18 cellular contexts compared by ENCODE assay signal in genomic region chr9:22203371-22204138, GRCh38.
DNase-seq lines count a peak whose midpoint lies in the region; ATAC-seq, FAIRE-seq and TF ChIP-seq lines count a peak whose summit lies in the region.
"Had no signal": no experiment of that assay in that cellular context is flagged by ENCODE, and none has a peak within 500 bp of the region (broad histone marks: within the 10 kb centered on the region; RNA-seq: fewer than 3 reads in every experiment).

No MANE protein-coding gene starts in this region.

- H3K9me1 ChIP-seq in keratinocyte (ENCODE audit: control insufficient read depth, extremely low read depth, insufficient read depth, low read length): no peaks in the 10 kb centered on the region

- no peaks in the 10 kb centered on the region for H3K36me3 ChIP-seq in keratinocyte (ENCODE audit: control insufficient read depth in 2 of 2, extremely low read depth in 1 of 2, insufficient read depth in 2 of 2, low read length in 2 of 2)
- H3K36me3 ChIP-seq: heart right ventricle, transverse colon had no signal

- no peaks in the 10 kb centered on the region for H3K27me3 ChIP-seq in keratinocyte (ENCODE audit: control insufficient read depth, extremely low read depth, insufficient read depth, low read length)
- H3K27me3 ChIP-seq: transverse colon had no signal

- peak; percentile 69 for FAIRE-seq in keratinocyte (lab: Jason Lieb, UNC)
- FAIRE-seq: A204.1, TTC549 had no signal

- H3K36me3 Mint-ChIP-seq in activated CD8-positive, alpha-beta T cell treated with anti-CD3 and anti-CD28 coated beads for 36 hours (ENCODE audit: low read depth): no peaks in the 10 kb centered on the region
- no peaks in the 10 kb centered on the region for H3K36me3 Mint-ChIP-seq in activated CD8-positive, alpha-beta T cell treated with anti-CD3 and anti-CD28 coated beads, Interleukin-2, amount 10 ng/mL, durations not matched to agents 7 days and 5 days (ENCODE audit: low read depth)
- no peaks in the 10 kb centered on the region for H3K36me3 Mint-ChIP-seq in activated B cell treated with CpG ODN at 0.5 μM for 24 hours (ENCODE audit: low read depth)

- peaks cover 12% of the 10 kb centered on the region for H3K4me1 Mint-ChIP-seq in activated CD8-positive, alpha-beta T cell treated with anti-CD3 and anti-CD28 coated beads for 36 hours (ENCODE audit: low read depth)
- H3K4me1 Mint-ChIP-seq in activated CD8-positive, alpha-beta T cell treated with anti-CD3 and anti-CD28 coated beads, Interleukin-2, amount 10 ng/mL, durations not matched to agents 7 days and 5 days (ENCODE audit: low read depth): peaks cover 11% of the 10 kb centered on the region
- H3K4me1 Mint-ChIP-seq in activated B cell treated with CpG ODN at 0.5 μM for 24 hours: peaks cover 64% of the 10 kb centered on the region
- H3K4me1 Mint-ChIP-seq in stimulated activated naive CD8-positive, alpha-beta T cell treated with anti-CD3 and anti-CD28 coated beads, Interleukin-15, amount 100 ng/mL, for 72 hours: peaks cover 16% of the 10 kb centered on the region

- intact Hi-C loops in activated CD8-positive, alpha-beta T cell treated with anti-CD3 and anti-CD28 coated beads for 36 hours (cut with micrococcal nuclease): no loop called here
- intact Hi-C loops in activated B cell treated with CpG ODN at 0.5 μM for 24 hours (cut with micrococcal nuclease): loop anchor here (10.0 kb wide), 1 partner anchor 819 kb away; the partner anchor contains the start of gene IFNA2

- dilution Hi-C loops in keratinocyte (cut with MboI; ENCODE audit: extremely low pct_ligation_motif_present, low sequenced_read_pairs): no loop called here

- no peak overlapping the region for H3K27ac ChIP-seq in keratinocyte (ENCODE audit: control insufficient read depth, insufficient read depth, low read length)
- H3K27ac ChIP-seq: heart right ventricle, HL-60, transverse colon had no signal

- ATAC-seq in activated CD8-positive, alpha-beta T cell treated with anti-CD3 and anti-CD28 coated beads for 36 hours: peak; percentile 73
- ATAC-seq in activated CD8-positive, alpha-beta T cell treated with anti-CD3 and anti-CD28 coated beads, Interleukin-2, amount 10 ng/mL, durations not matched to agents 7 days and 5 days: no peak
- ATAC-seq in activated B cell treated with CpG ODN at 0.5 μM for 24 hours (ENCODE audit: low read depth): peak; percentile 54
- peak; percentile 61 for ATAC-seq in stimulated activated naive CD8-positive, alpha-beta T cell treated with anti-CD3 and anti-CD28 coated beads, Interleukin-15, amount 100 ng/mL, for 72 hours
- ATAC-seq: heart right ventricle had no signal

- no peak for DNase-seq in activated CD8-positive, alpha-beta T cell treated with anti-CD3 and anti-CD28 coated beads for 36 hours
- DNase-seq in activated CD8-positive, alpha-beta T cell treated with anti-CD3 and anti-CD28 coated beads, Interleukin-2, amount 10 ng/mL, durations not matched to agents 7 days and 5 days: no peak
- DNase-seq in activated B cell treated with CpG ODN at 0.5 μM for 24 hours (no peak), keratinocyte (ENCODE audit: low read depth, low spot score) (no peak), SW 1271 (lab: John Stamatoyannopoulos, UW) (no peak), epidermal melanocyte (ENCODE audit: insufficient read length, low spot score) (no peak), NCI-H524 (lab: John Stamatoyannopoulos, UW) (no peak)
- DNase-seq in stimulated activated naive CD8-positive, alpha-beta T cell treated with anti-CD3 and anti-CD28 coated beads, Interleukin-15, amount 100 ng/mL, for 72 hours: no peak
- DNase-seq: amygdala, DMS153, heart right ventricle, NCI-H1092, NCI-H446 treated with DMSO at 0.1 percent for 48 hours, transverse colon had no signal

- peak overlapping the region; percentile 59 for H3K4me2 ChIP-seq in keratinocyte (ENCODE audit: control insufficient read depth, extremely low read depth, insufficient read depth, low read depth, low read length)

- no peak overlapping the region for H3K27ac Mint-ChIP-seq in activated CD8-positive, alpha-beta T cell treated with anti-CD3 and anti-CD28 coated beads for 36 hours
- no peak overlapping the region for H3K27ac Mint-ChIP-seq in activated CD8-positive, alpha-beta T cell treated with anti-CD3 and anti-CD28 coated beads, Interleukin-2, amount 10 ng/mL, durations not matched to agents 7 days and 5 days
- H3K27ac Mint-ChIP-seq in activated B cell treated with CpG ODN at 0.5 μM for 24 hours: peak overlapping the region; percentile 85
- no peak overlapping the region for H3K27ac Mint-ChIP-seq in stimulated activated naive CD8-positive, alpha-beta T cell treated with anti-CD3 and anti-CD28 coated beads, Interleukin-15, amount 100 ng/mL, for 72 hours

- H3K9ac ChIP-seq in keratinocyte (ENCODE audit: control insufficient read depth, extremely low read depth, insufficient read depth, low read length): no peak overlapping the region

- H3K9me3 Mint-ChIP-seq in activated CD8-positive, alpha-beta T cell treated with anti-CD3 and anti-CD28 coated beads for 36 hours: no peaks in the 10 kb centered on the region
- no peaks in the 10 kb centered on the region for H3K9me3 Mint-ChIP-seq in activated CD8-positive, alpha-beta T cell treated with anti-CD3 and anti-CD28 coated beads, Interleukin-2, amount 10 ng/mL, durations not matched to agents 7 days and 5 days (ENCODE audit: insufficient read depth)
- peaks cover 4% of the 10 kb centered on the region for H3K9me3 Mint-ChIP-seq in activated B cell treated with CpG ODN at 0.5 μM for 24 hours
- H3K9me3 Mint-ChIP-seq in stimulated activated naive CD8-positive, alpha-beta T cell treated with anti-CD3 and anti-CD28 coated beads, Interleukin-15, amount 100 ng/mL, for 72 hours: no peaks in the 10 kb centered on the region
- H3K9me3 Mint-ChIP-seq: neural crest cell had no signal

- no peaks in the 10 kb centered on the region for H4K20me1 ChIP-seq in keratinocyte (ENCODE audit: control insufficient read depth, extremely low read depth, insufficient read depth, low read length)

- H3K4me3 Mint-ChIP-seq in activated CD8-positive, alpha-beta T cell treated with anti-CD3 and anti-CD28 coated beads for 36 hours: no peak overlapping the region
- no peak overlapping the region for H3K4me3 Mint-ChIP-seq in activated CD8-positive, alpha-beta T cell treated with anti-CD3 and anti-CD28 coated beads, Interleukin-2, amount 10 ng/mL, durations not matched to agents 7 days and 5 days
- peak overlapping the region; percentile 59 for H3K4me3 Mint-ChIP-seq in activated B cell treated with CpG ODN at 0.5 μM for 24 hours
- H3K4me3 Mint-ChIP-seq in stimulated activated naive CD8-positive, alpha-beta T cell treated with anti-CD3 and anti-CD28 coated beads, Interleukin-15, amount 100 ng/mL, for 72 hours: peak overlapping the region in 1 of 2 donors; percentile 24
- H3K4me3 Mint-ChIP-seq: neural crest cell had no signal

- TF ChIP-seq CTCF in activated CD8-positive, alpha-beta T cell treated with anti-CD3 and anti-CD28 coated beads for 36 hours (IDR thresholded peaks at IDR 0.05): no peak
- TF ChIP-seq CTCF in activated B cell treated with CpG ODN at 0.5 μM for 24 hours (IDR thresholded peaks at IDR 0.05) (no peak), keratinocyte (optimal IDR thresholded peaks at IDR 0.05 in 1 of 3, IDR thresholded peaks at IDR 0.05 in 1 of 3, conservative IDR thresholded peaks at IDR 0.05 in 1 of 3; ENCODE audit: extremely low read depth in 1 of 3, insufficient read depth in 2 of 3, low read length in 3 of 3) (no peak)

- H3K27me3 Mint-ChIP-seq in activated CD8-positive, alpha-beta T cell treated with anti-CD3 and anti-CD28 coated beads for 36 hours: peaks cover 8% of the 10 kb centered on the region
- peaks cover 25% of the 10 kb centered on the region for H3K27me3 Mint-ChIP-seq in activated CD8-positive, alpha-beta T cell treated with anti-CD3 and anti-CD28 coated beads, Interleukin-2, amount 10 ng/mL, durations not matched to agents 7 days and 5 days (ENCODE audit: low read depth)
- H3K27me3 Mint-ChIP-seq in activated B cell treated with CpG ODN at 0.5 μM for 24 hours: no peaks in the 10 kb centered on the region
- peaks cover 29% of the 10 kb centered on the region for H3K27me3 Mint-ChIP-seq in stimulated activated naive CD8-positive, alpha-beta T cell treated with anti-CD3 and anti-CD28 coated beads, Interleukin-15, amount 100 ng/mL, for 72 hours

- H3K79me2 ChIP-seq in keratinocyte (ENCODE audit: control insufficient read depth, insufficient read depth, low read length): no peaks in the 10 kb centered on the region

- H3K4me1 ChIP-seq in keratinocyte (ENCODE audit: control insufficient read depth, extremely low read depth, insufficient read depth, low read length): peaks cover 10% of the 10 kb centered on the region

- H3K4me3 ChIP-seq in keratinocyte (ENCODE audit: control insufficient read depth in 2 of 3, extremely low read depth in 1 of 3, insufficient read depth in 2 of 3, low read depth in 1 of 3, low read length in 3 of 3): no peak overlapping the region
- H3K4me3 ChIP-seq: heart right ventricle, transverse colon had no signal

- no peaks in the 10 kb centered on the region for H3K9me3 ChIP-seq in keratinocyte (ENCODE audit: control insufficient read depth, low read depth, low read length)
- H3K9me3 ChIP-seq: heart right ventricle, transverse colon had no signal

- peak overlapping the region; percentile 89 for H2AFZ ChIP-seq in keratinocyte (ENCODE audit: control insufficient read depth, low read length)

- CTCF ChIA-PET in activated CD8-positive, alpha-beta T cell treated with anti-CD3 and anti-CD28 coated beads for 36 hours (lab: Charles Lee): interaction anchor here (1.5 to 3.7 kb wide), 2 partner anchors 10 to 35 kb away, joined by 3 to 14 read pairs; no protein-coding TSS in a partner anchor
- CTCF ChIA-PET in activated CD8-positive, alpha-beta T cell treated with anti-CD3 and anti-CD28 coated beads, Interleukin-2, amount 10 ng/mL, durations not matched to agents 7 days and 5 days (lab: Charles Lee): interaction anchor here (1.0 to 1.4 kb wide), 2 partner anchors 40 to 390 kb away, joined by 3 read pairs; no protein-coding TSS in a partner anchor
- CTCF ChIA-PET in activated B cell treated with CpG ODN at 0.5 μM for 24 hours (lab: Charles Lee): interaction anchor here (0.7 to 2.0 kb wide), 4 partner anchors 36 to 390 kb away, joined by 3 to 6 read pairs (median 3); no protein-coding TSS in a partner anchor

- POLR2A ChIA-PET in activated CD8-positive, alpha-beta T cell treated with anti-CD3 and anti-CD28 coated beads for 36 hours (lab: Charles Lee): interaction anchor here (1.4 kb wide), 1 partner anchor 13 kb away, joined by 3 read pairs; no protein-coding TSS in a partner anchor
- POLR2A ChIA-PET in activated CD8-positive, alpha-beta T cell treated with anti-CD3 and anti-CD28 coated beads, Interleukin-2, amount 10 ng/mL, durations not matched to agents 7 days and 5 days (lab: Charles Lee): no interaction called here
- POLR2A ChIA-PET in activated B cell treated with CpG ODN at 0.5 μM for 24 hours (lab: Charles Lee): interaction anchor here (1.5 kb wide), 1 partner anchor 195 kb away, joined by 3 read pairs; the partner anchor contains the start of gene CDKN2B
